Comparison of ENCODE assay signal across 8 cellular contexts in genomic region chr4:148445903-148446261, GRCh38. TPM values are rescaled to one million over a fixed set of nuclear protein-coding genes. Genes with fewer than 3 reads are reported as not detected.
A peak's percentile ranks its signal among the peaks of the same experiment; 100 is the strongest.
DNase-seq lines count a peak whose midpoint lies in the region; ATAC-seq and TF ChIP-seq lines count a peak whose summit lies in the region.

No MANE protein-coding gene starts in this region.

- H3K27ac ChIP-seq in left ventricle myocardium inferior (replicated peaks) (peak overlapping the region; percentile 92), breast epithelium (peak overlapping the region; percentile 77 to 97), urinary bladder (ENCODE audit: low read depth) (peak overlapping the region; percentile 52)

- H3K9me3 Mint-ChIP-seq in mesothelial cell of epicardium: no peaks in the 10 kb centered on the region

- H3K4me1 ChIP-seq in left ventricle myocardium inferior (peaks cover 75% of the 10 kb centered on the region), breast epithelium (no peaks in the 10 kb centered on the region), urinary bladder (ENCODE audit: insufficient read depth) (no peaks in the 10 kb centered on the region)

- 8% methylated on average over 7 of the region's 7 CpGs for WGBS in urinary bladder

- H3K27me3 ChIP-seq in left ventricle myocardium inferior (ENCODE audit: low read depth): no peaks in the 10 kb centered on the region
- H3K27me3 ChIP-seq in breast epithelium: no peaks in the 10 kb centered on the region

- ATAC-seq in Right ventricle myocardium superior (ENCODE audit: poor library complexity) (no peak), HG03439 (IDR thresholded peaks at IDR 0.05; ENCODE audit: unreplicated experiment) (no peak), HG03520 (IDR thresholded peaks at IDR 0.05; ENCODE audit: unreplicated experiment) (no peak)

- peaks cover 21% of the 10 kb centered on the region for H3K4me1 Mint-ChIP-seq in mesothelial cell of epicardium

- intact Hi-C loops in left ventricle myocardium inferior (cut with micrococcal nuclease): no loop called here
- intact Hi-C loops in Right ventricle myocardium superior (cut with DNase I): loop anchor here (10.0 kb wide), 2 partner anchors 161 to 421 kb away; no protein-coding TSS in a partner anchor
- intact Hi-C loops in breast epithelium (cut with DNase I; ENCODE audit: low total_unique reads): no loop called here

- TF ChIP-seq CTCF in left ventricle myocardium inferior (IDR thresholded peaks at IDR 0.05; ENCODE audit: borderline replicate concordance) (no peak), breast epithelium (IDR thresholded peaks at IDR 0.05) (no peak), mesothelial cell of epicardium (IDR thresholded peaks at IDR 0.05; ENCODE audit: unreplicated experiment) (no peak)

- peak overlapping the region; percentile 69 for H3K4me3 Mint-ChIP-seq in mesothelial cell of epicardium

- H3K36me3 ChIP-seq in left ventricle myocardium inferior (no peaks in the 10 kb centered on the region), breast epithelium (no peaks in the 10 kb centered on the region), urinary bladder (ENCODE audit: insufficient read depth) (no peaks in the 10 kb centered on the region)

- no peaks in the 10 kb centered on the region for H3K36me3 Mint-ChIP-seq in mesothelial cell of epicardium

- DNase-seq in left ventricle myocardium inferior (no peak), Right ventricle myocardium superior (no peak), breast epithelium (ENCODE audit: low spot score in 2 of 2) (no peak), mesothelial cell of epicardium (ENCODE audit: low spot score in 2 of 2, unreplicated experiment in 2 of 2) (no peak), SK-N-DZ (ENCODE audit: low spot score) (no peak)

- H3K27me3 Mint-ChIP-seq in mesothelial cell of epicardium (ENCODE audit: low read depth): peaks cover 78% of the 10 kb centered on the region

- H3K9me3 ChIP-seq in left ventricle myocardium inferior (replicated peaks) (no peaks in the 10 kb centered on the region), breast epithelium (no peaks in the 10 kb centered on the region)

- no peak overlapping the region for H3K27ac Mint-ChIP-seq in mesothelial cell of epicardium

- peak overlapping the region; percentile 90 for H3K4me3 ChIP-seq in left ventricle myocardium inferior
- peak overlapping the region; percentile 88 to 96 (median 95) for H3K4me3 ChIP-seq in breast epithelium
- H3K4me3 ChIP-seq in urinary bladder (ENCODE audit: low read depth, low read length): peak overlapping the region; percentile 91

- TF ChIP-seq POLR2A in breast epithelium (IDR thresholded peaks at IDR 0.05): no peak

RNA-seq across cellular contexts. Expression of gene NR3C2, which starts 3.7 kb away (rescaled TPM):
- total RNA-seq in left ventricle myocardium inferior (23.9 TPM), Right ventricle myocardium superior (24.7 TPM), breast epithelium (10 to 100 TPM in 2 of 3 donors, 1 to 10 TPM in 1; 8.0 to 39.5 (median 13.8) TPM), mesothelial cell of epicardium (4.0 to 5.3 TPM (median 5.2 TPM) in 3 replicates), urinary bladder (19.1 TPM)
- polyA plus RNA-seq in urinary bladder: 15.5 TPM
- polyA plus RNA-seq in SK-N-DZ (2014; cell fraction: cytosol; rRNA removed): 0.10 and 0.23 TPM in 2 replicates
- polyA plus RNA-seq in SK-N-DZ (2014; cell fraction: nucleus; rRNA removed): 0.04 and 0.07 TPM in 2 replicates
